In genomic region chr20:62599216-62600110, GRCh38 we compare ENCODE assay signal across 17 cellular contexts. TPM values are rescaled to one million over a fixed set of nuclear protein-coding genes. Genes with fewer than 3 reads are reported as not detected.
DNase-seq lines count a peak whose midpoint lies in the region; ATAC-seq, FAIRE-seq and TF ChIP-seq lines count a peak whose summit lies in the region.
"Had no signal": no experiment of that assay in that cellular context is flagged by ENCODE, and none has a peak within 500 bp of the region (broad histone marks: within the 10 kb centered on the region; RNA-seq: fewer than 3 reads in every experiment).

No MANE protein-coding gene starts in this region.

- H3K4me1 ChIP-seq in HCT116 (ENCODE audit: control insufficient read depth in 1 of 2, insufficient read depth in 2 of 2, low read length in 2 of 2), result peaks cover 18 to 35% of the 10 kb centered on the region in 2 experiments; a peak in 3 of 4 replicates
- peaks cover 18 to 50% of the 10 kb centered on the region in 2 experiments for H3K4me1 ChIP-seq in K562 (replicated peaks in 1 of 2; ENCODE audit: control insufficient read depth in 2 of 2, insufficient read depth in 2 of 2, low read length in 2 of 2)
- H3K4me1 ChIP-seq in neuronal stem cell (ENCODE audit: control insufficient read depth in 2 of 2, insufficient read depth in 1 of 2, low read depth in 1 of 2, low read length in 2 of 2), result peaks cover 0 to 6% of the 10 kb centered on the region in 2 donors
- no peaks in the 10 kb centered on the region for H3K4me1 ChIP-seq in endodermal cell (ENCODE audit: control insufficient read depth, insufficient read depth, low read length)

- 28% methylated on average over 30 of the region's 34 CpGs for WGBS in K562 (ENCODE audit: insufficient coverage, low coverage, missing lambda C conversion rate)
- WGBS in neuronal stem cell (ENCODE audit: extremely low coverage in 2 of 2, insufficient read length in 2 of 2, insufficient replicate concordance in 1 of 2), 2 donors, result no CpG with 5 or more reads among the region's 34 CpGs
- WGBS in endodermal cell (ENCODE audit: insufficient coverage in 1 of 2, insufficient read length in 1 of 2), 2 experiments, result 91 to 92% methylated on average over 23 to 34 of the region's 34 CpGs

- H3K9ac ChIP-seq in HCT116 (ENCODE audit: low read length) (no peak overlapping the region; the same call in 1 of the 2 replicates), K562 (ENCODE audit: insufficient read depth in 1 of 2, low read depth in 2 of 2, low read length in 2 of 2) (0 out of 4 replicates have a peak overlapping the region, but pooled peaks of 1 of the 2 experiments have one; percentile 37), neuronal stem cell (ENCODE audit: low read depth, low read length, poor library complexity) (peak overlapping the region; percentile 50), endodermal cell (ENCODE audit: extremely low read depth, low read length, poor library complexity, severe bottlenecking) (no peak overlapping the region)

- intact Hi-C loops in Right ventricle myocardium inferior (cut with DNase I) (no loop called here), left cardiac atrium (cut with DNase I) (no loop called here), HCT116 (cut with micrococcal nuclease) (no loop called here), K562 (cut with micrococcal nuclease) (no loop called here)

- H3K27me3 Mint-ChIP-seq in type B pancreatic cell (peaks cover 45% of the 10 kb centered on the region), endodermal cell (ENCODE audit: insufficient read depth) (peaks cover 2% of the 10 kb centered on the region)
- H3K27me3 Mint-ChIP-seq in activated T-cell treated with anti-CD3 and anti-CD28 coated beads, Interleukin-2, amount 50 U/mL, for 4 hours (ENCODE audit: low read depth), result peaks cover 33% of the 10 kb centered on the region

- H3K27ac Mint-ChIP-seq in type B pancreatic cell (no peak overlapping the region), endodermal cell (no peak overlapping the region)

- no peak overlapping the region for H3K4me3 Mint-ChIP-seq in type B pancreatic cell
- H3K4me3 Mint-ChIP-seq in endodermal cell, result no peak overlapping the region
- no peak overlapping the region for H3K4me3 Mint-ChIP-seq in activated T-cell treated with anti-CD3 and anti-CD28 coated beads, Interleukin-2, amount 50 U/mL, for 4 hours

- H3K79me2 ChIP-seq in HCT116 (ENCODE audit: insufficient read depth, low read length), result no peaks in the 10 kb centered on the region
- H3K79me2 ChIP-seq in K562 (ENCODE audit: control insufficient read depth, insufficient read depth, low read length), result no peaks in the 10 kb centered on the region

- DNase-seq in Right ventricle myocardium inferior (ENCODE audit: missing footprints) (peak; percentile 49), left cardiac atrium (no peak), HCT116 (ENCODE audit: low read depth, low spot score) (no peak), K562 (ENCODE audit: extremely low read depth in 1 of 4, low spot score in 3 of 4) (no peak), neuronal stem cell (ENCODE audit: low spot score) (no peak), type B pancreatic cell (ENCODE audit: extremely low spot score, unreplicated experiment) (no peak), endodermal cell (no peak)
- no peak for DNase-seq in activated T-cell treated with anti-CD3 and anti-CD28 coated beads, Interleukin-2, amount 50 U/mL, for 4 hours
- DNase-seq: AML-193, EL, GF-D8, NCI-H1436, NCI-H187 treated with DMSO at 0.1 percent for 48 hours, SHP77 treated with DMSO at 0.1 percent for 48 hours had no signal

- TF ChIP-seq POLR2A in HCT116 (IDR thresholded peaks at IDR 0.05; ENCODE audit: borderline replicate concordance, extremely low read depth, insufficient read depth, insufficient read length), result no peak
- TF ChIP-seq POLR2A in K562 (conservative IDR thresholded peaks at IDR 0.05), result no peak

- CTCF ChIA-PET in HCT116 (lab: Charles Lee), result no interaction called here
- CTCF ChIA-PET in K562 (lab: Yijun Ruan, JAX; ENCODE audit: low intra/inter-chr PET ratio), result no interaction called here

- H3K9me2 ChIP-seq in HCT116 (ENCODE audit: insufficient read depth), result no peaks in the 10 kb centered on the region

- H4K91ac ChIP-seq in neuronal stem cell (ENCODE audit: low read depth, low read length, poor library complexity), result no peak overlapping the region

- H3K79me1 ChIP-seq in neuronal stem cell (ENCODE audit: low read depth, low read length), result peaks cover 2% of the 10 kb centered on the region

- peaks cover 3% of the 10 kb centered on the region for H3K9me1 ChIP-seq in K562 (ENCODE audit: control insufficient read depth, insufficient read depth, low read length)

- H3K18ac ChIP-seq in neuronal stem cell (ENCODE audit: low read length), result peak overlapping the region; percentile 59

- no peaks in the 10 kb centered on the region for H3K36me3 ChIP-seq in HCT116 (ENCODE audit: control insufficient read depth in 1 of 2, insufficient read depth in 2 of 2, low read length in 2 of 2)
- H3K36me3 ChIP-seq in K562 (ENCODE audit: control insufficient read depth, insufficient read depth, low read length), result no peaks in the 10 kb centered on the region
- H3K36me3 ChIP-seq in neuronal stem cell (replicated peaks in 1 of 2; ENCODE audit: control insufficient read depth in 2 of 2, insufficient read depth in 2 of 2, low read length in 2 of 2), result no peaks in the 10 kb centered on the region
- no peaks in the 10 kb centered on the region for H3K36me3 ChIP-seq in endodermal cell (ENCODE audit: control insufficient read depth, insufficient read depth, low read length)
- H3K36me3 ChIP-seq: MG63 had no signal

- H3K27ac ChIP-seq in HCT116 (ENCODE audit: low read depth, low read length), result no peak overlapping the region; the same call in 1 of the 2 replicates
- H3K27ac ChIP-seq in K562 (ENCODE audit: extremely low read depth, low read depth, low read length), result no peak overlapping the region
- no peak overlapping the region for H3K27ac ChIP-seq in neuronal stem cell (replicated peaks; ENCODE audit: low read length)
- no peak overlapping the region for H3K27ac ChIP-seq in endodermal cell (ENCODE audit: low read depth, low read length)
- H3K27ac ChIP-seq: SK-N-MC had no signal

- no peak for FAIRE-seq in K562 (lab: Jason Lieb, UNC)
- FAIRE-seq: RCC 7860 had no signal

- TF ChIP-seq RAD21 in HCT116 (IDR thresholded peaks at IDR 0.05; ENCODE audit: low read depth) (no peak), K562 (CRISPR knock-in tag; conservative IDR thresholded peaks at IDR 0.05 in 1 of 2, IDR thresholded peaks at IDR 0.05 in 1 of 2) (no peak)

- H3K4me3 ChIP-seq in HCT116 (replicated peaks in 1 of 2; ENCODE audit: low read depth in 1 of 2, low read length in 2 of 2) (no peak overlapping the region), K562 (no peak overlapping the region), neuronal stem cell (ENCODE audit: low read length in 2 of 2) (peak overlapping the region in 1 of 2 donors; percentile 14), endodermal cell (ENCODE audit: low read length) (no peak overlapping the region)
- H3K4me3 ChIP-seq: MG63, SK-N-MC had no signal

- H2BK5ac ChIP-seq in neuronal stem cell (ENCODE audit: low read length), result peak overlapping the region; percentile 17

- H3K27me3 ChIP-seq in HCT116 (ENCODE audit: insufficient read depth, low read length) (no peaks in the 10 kb centered on the region), K562 (ENCODE audit: control insufficient read depth in 2 of 2, insufficient read depth in 2 of 2, low read length in 2 of 2) (peaks cover 55 to 80% of the 10 kb centered on the region in 2 experiments), neuronal stem cell (ENCODE audit: control insufficient read depth in 3 of 3, insufficient read depth in 3 of 3, low read depth in 1 of 3, low read length in 3 of 3) (peaks cover 0 to 52% (median 0%) of the 10 kb centered on the region in 3 experiments), endodermal cell (ENCODE audit: control insufficient read depth, insufficient read depth, low read length, poor library complexity, severe bottlenecking) (no peaks in the 10 kb centered on the region)
- H3K27me3 ChIP-seq: MG63 had no signal

- H3K14ac ChIP-seq in neuronal stem cell (ENCODE audit: low read length), result no peak overlapping the region

- TF ChIP-seq CTCF in HCT116 (IDR thresholded peaks at IDR 0.05 in 2 of 3, conservative IDR thresholded peaks at IDR 0.05 in 1 of 3; ENCODE audit: borderline replicate concordance in 1 of 3, insufficient read depth in 1 of 3, low read depth in 2 of 3, low read length in 2 of 3) (no peak), K562 (IDR thresholded peaks at IDR 0.05 in 2 of 3, conservative IDR thresholded peaks at IDR 0.05 in 1 of 3; ENCODE audit: insufficient read depth in 2 of 3, low read depth in 1 of 3, low read length in 3 of 3) (no peak), type B pancreatic cell (conservative IDR thresholded peaks at IDR 0.05) (no peak), endodermal cell (conservative IDR thresholded peaks at IDR 0.05) (no peak)

- H2AFZ ChIP-seq in HCT116 (ENCODE audit: low read depth, low read length, poor library complexity, severe bottlenecking) (no peak overlapping the region), K562 (ENCODE audit: low read depth, low read length) (no peak overlapping the region), neuronal stem cell (ENCODE audit: low read length) (no peak overlapping the region)

- RAD21 ChIA-PET in HCT116 (lab: Charles Lee; ENCODE audit: low non-redundant PET in 1 of 2, low total read pairs in 2 of 2, uncharacterized antibody in 2 of 2, unreplicated experiment in 2 of 2), result no interaction called here

- ATAC-seq in Right ventricle myocardium inferior, result no peak
- no peak for ATAC-seq in left cardiac atrium
- ATAC-seq in HCT116, result no peak
- no peak for ATAC-seq in K562
- ATAC-seq in activated T-cell treated with anti-CD3 and anti-CD28 coated beads, Interleukin-2, amount 50 U/mL, for 4 hours, result no peak

- H4K20me1 ChIP-seq in HCT116 (ENCODE audit: insufficient read depth) (no peaks in the 10 kb centered on the region), K562 (replicated peaks; ENCODE audit: control insufficient read depth, insufficient read depth, low read length) (peaks cover 14% of the 10 kb centered on the region; the same call in 1 of the 2 replicates)

- H3K36me3 Mint-ChIP-seq in type B pancreatic cell (no peaks in the 10 kb centered on the region), endodermal cell (ENCODE audit: low read depth) (no peaks in the 10 kb centered on the region)
- no peaks in the 10 kb centered on the region for H3K36me3 Mint-ChIP-seq in activated T-cell treated with anti-CD3 and anti-CD28 coated beads, Interleukin-2, amount 50 U/mL, for 4 hours (ENCODE audit: insufficient read depth)

- BruUV-seq in HCT116 (replicated peaks; lab: Mats Ljungman, UMichigan) (no TSS peak), K562 (replicated peaks; lab: Mats Ljungman, UMichigan) (no TSS peak)

- peak overlapping the region; percentile 46 for H3K4me2 ChIP-seq in HCT116 (ENCODE audit: low read length)
- H3K4me2 ChIP-seq in K562 (ENCODE audit: insufficient read depth, low read length), result peak overlapping the region; percentile 64
- no peak overlapping the region for H3K4me2 ChIP-seq in neuronal stem cell (ENCODE audit: insufficient read depth, low read length, poor library complexity, severe bottlenecking)

- no peaks in the 10 kb centered on the region for H3K4me1 Mint-ChIP-seq in type B pancreatic cell (ENCODE audit: unreplicated experiment)
- no peaks in the 10 kb centered on the region for H3K4me1 Mint-ChIP-seq in endodermal cell
- peaks cover 22% of the 10 kb centered on the region for H3K4me1 Mint-ChIP-seq in activated T-cell treated with anti-CD3 and anti-CD28 coated beads, Interleukin-2, amount 50 U/mL, for 4 hours (ENCODE audit: low read depth)

- POLR2A ChIA-PET in HCT116 (lab: Charles Lee), result interaction anchor here (0.9 kb wide), 1 partner anchor 195 kb away, joined by 3 read pairs; no protein-coding TSS in a partner anchor
- POLR2A ChIA-PET in K562 (lab: Yijun Ruan, JAX), result interaction anchor here (0.6 kb wide), 1 partner anchor 154 kb away, joined by 3 read pairs; no protein-coding TSS in a partner anchor

- TF ChIP-seq EP300 in K562 (IDR thresholded peaks at IDR 0.05; ENCODE audit: low read length), result no peak

- no peak overlapping the region for H3K4ac ChIP-seq in neuronal stem cell (ENCODE audit: low read length)

- no peak overlapping the region for H4K8ac ChIP-seq in neuronal stem cell (ENCODE audit: low read depth, low read length)

- no peak overlapping the region for H2BK120ac ChIP-seq in neuronal stem cell (ENCODE audit: low read depth, low read length)

- H2BK12ac ChIP-seq in neuronal stem cell (ENCODE audit: low read length), result peak overlapping the region; percentile 31

- in situ Hi-C loops in K562 (cut with MboI), result no loop called here

- H3K9me3 Mint-ChIP-seq in type B pancreatic cell (no peaks in the 10 kb centered on the region), endodermal cell (no peaks in the 10 kb centered on the region)
- H3K9me3 Mint-ChIP-seq in activated T-cell treated with anti-CD3 and anti-CD28 coated beads, Interleukin-2, amount 50 U/mL, for 4 hours, result no peaks in the 10 kb centered on the region

- H3K23ac ChIP-seq in neuronal stem cell (ENCODE audit: low read depth, low read length, poor library complexity), result peak overlapping the region; percentile 98

- H2BK15ac ChIP-seq in neuronal stem cell (ENCODE audit: low read length), result peak overlapping the region; percentile 64

- H2AK5ac ChIP-seq in neuronal stem cell (ENCODE audit: low read depth, low read length), result peak overlapping the region; percentile 65

- H3K9me3 ChIP-seq in HCT116 (ENCODE audit: control insufficient read depth in 1 of 2, insufficient read depth in 1 of 2, low read depth in 1 of 2, low read length in 2 of 2) (no peaks in the 10 kb centered on the region), K562 (replicated peaks; ENCODE audit: control insufficient read depth, insufficient read depth, low read depth, low read length) (no peaks in the 10 kb centered on the region), neuronal stem cell (replicated peaks in 1 of 2; ENCODE audit: control insufficient read depth in 2 of 2, insufficient read depth in 1 of 2, low read depth in 1 of 2, low read length in 2 of 2) (peaks cover 0 to 2% of the 10 kb centered on the region in 2 donors), endodermal cell (ENCODE audit: control insufficient read depth, low read length) (no peaks in the 10 kb centered on the region)

RNA-seq across cellular contexts. Expression of gene SLCO4A1, which starts 42.8 kb away (rescaled TPM):
- total RNA-seq in Right ventricle myocardium inferior (15.5 TPM), left cardiac atrium (10 to 100 TPM; 15.1 to 35.5 TPM), HCT116 (2021; ENCODE audit: unreplicated experiment) (107 TPM), K562 (2014; rRNA removed) (16.2 and 26.3 TPM in 2 replicates), K562 (2014; rRNA removed; fragmentation: Illumina TruSeq; extraction: Trizol) (6.8 and 7.3 TPM in 2 replicates), K562 (2015; rRNA removed; fragmentation: Illumina TruSeq; extraction: Trizol) (12.1 and 13.9 TPM in 2 replicates), K562 (2021) (21.9 and 25.2 TPM in 2 replicates), type B pancreatic cell (ENCODE audit: low replicate concordance) (2.6 and 5.3 TPM in 2 replicates), endodermal cell (1 to 10 TPM; 2.9 to 5.0 TPM)
- polyA plus RNA-seq in HCT116 (2012), result 119 and 125 TPM in 2 replicates
- 21.8 and 48.7 TPM in 2 replicates for total RNA-seq in K562 (2011; cell fraction: chromatin; rRNA removed; ENCODE audit: low replicate concordance)
- 35.3 and 40.5 TPM in 2 replicates for total RNA-seq in K562 (2011; cell fraction: nucleolus; rRNA removed)
- total RNA-seq in K562 (2011; cell fraction: nucleoplasm; rRNA removed), result 24.4 TPM in 2 replicates
- polyA plus RNA-seq in K562 (2011; rRNA removed) (12.3 and 13.2 TPM in 2 replicates), K562 (2014; fragmentation: Illumina TruSeq; extraction: Trizol) (13.6 and 15.4 TPM in 2 replicates), K562 (2014; fragmentation: Nextera tagmentation; extraction: Ambion mirVana) (1 to 10 TPM; 1.6 to 3.1 TPM), K562 (2014; rRNA removed) (12.8 and 17.7 TPM in 2 replicates)
- polyA plus RNA-seq in K562 (2011; cell fraction: cytosol; rRNA removed), result 10.5 and 25.9 TPM in 2 replicates
- 46.8 and 83.4 TPM in 2 replicates for polyA plus RNA-seq in K562 (2011; cell fraction: nucleus; rRNA removed)
- 6.1 and 15.2 TPM in 2 replicates for polyA plus RNA-seq in K562 (2012)
- 5.1 and 5.5 TPM in 2 replicates for polyA minus RNA-seq in K562 (2011; rRNA and poly(A)+ RNA removed)
- polyA minus RNA-seq in K562 (2011; cell fraction: cytosol; rRNA and poly(A)+ RNA removed), result 13.4 and 13.6 TPM in 2 replicates
- polyA minus RNA-seq in K562 (2011; cell fraction: nucleus; rRNA and poly(A)+ RNA removed), result 11.7 and 15.8 TPM in 2 replicates
- 3.5 TPM for polyA plus RNA-seq in neuronal stem cell (2013, experiment 1 of 2)
- 3.9 TPM for polyA plus RNA-seq in neuronal stem cell (2013, experiment 2 of 2)
- 2.0 TPM for polyA plus RNA-seq in endodermal cell (2013, experiment 1 of 2)
- polyA plus RNA-seq in endodermal cell (2013, experiment 2 of 2), result 1.7 TPM
- 10 to 100 TPM; 36.5 to 49.3 (median 48.2) TPM for total RNA-seq in activated T-cell treated with anti-CD3 and anti-CD28 coated beads, Interleukin-2, amount 50 U/mL, for 4 hours
